18 cellular contexts compared by ENCODE assay signal in genomic region chr7:27123021-27123476, GRCh38. TPM values are rescaled to one million over a fixed set of nuclear protein-coding genes. Genes with fewer than 3 reads are reported as not detected.
DNase-seq lines count a peak whose midpoint lies in the region; ATAC-seq, FAIRE-seq and TF ChIP-seq lines count a peak whose summit lies in the region.
"Had no signal": no experiment of that assay in that cellular context is flagged by ENCODE, and none has a peak within 500 bp of the region (broad histone marks: within the 10 kb centered on the region; RNA-seq: fewer than 3 reads in every experiment).

No MANE protein-coding gene starts in this region.

- peaks cover 0 to 3% of the 10 kb centered on the region in 2 experiments for H3K36me3 ChIP-seq in endothelial cell of umbilical vein (ENCODE audit: control insufficient read depth in 2 of 2, extremely low read depth in 1 of 2, insufficient read depth in 2 of 2, low read length in 2 of 2)
- no peaks in the 10 kb centered on the region for H3K36me3 ChIP-seq in mesendoderm (ENCODE audit: control insufficient read depth, insufficient read depth, low read length)

- no peak overlapping the region for H2AFZ ChIP-seq in endothelial cell of umbilical vein (ENCODE audit: low read depth, low read length)

- WGBS in mesendoderm (ENCODE audit: extremely low coverage, insufficient coverage, low lambda C conversion rate): no CpG with 5 or more reads among the region's 14 CpGs

- TF ChIP-seq CTCF in endothelial cell of umbilical vein (IDR thresholded peaks at IDR 0.05; ENCODE audit: extremely low read depth in 1 of 2, insufficient read depth in 1 of 2, low read depth in 1 of 2, low read length in 2 of 2) (no peak), type B pancreatic cell (conservative IDR thresholded peaks at IDR 0.05) (no peak)

- no peaks in the 10 kb centered on the region for H3K79me1 ChIP-seq in mesendoderm (ENCODE audit: low read length)

- CTCF ChIA-PET in endothelial cell of umbilical vein (lab: Charles Lee): interaction anchor here (0.7 to 9.1 kb wide), 4 partner anchors 16 to 24 kb away, joined by 3 to 70 read pairs (median 3); no protein-coding TSS in a partner anchor

- DNase-seq in DMS53 (lab: John Stamatoyannopoulos, UW) (peak; percentile 54), DMS53 treated with DMSO at 0.1 percent for 48 hours (lab: John Stamatoyannopoulos, UW; ENCODE audit: unreplicated experiment) (no peak), endothelial cell of umbilical vein (ENCODE audit: low read depth, low spot score) (no peak), mesendoderm (peak; percentile 37), type B pancreatic cell (ENCODE audit: extremely low spot score, unreplicated experiment) (no peak)
- DNase-seq in stimulated activated naive CD4-positive, alpha-beta T cell (lab: John Stamatoyannopoulos, UW): no peak
- DNase-seq: 8988T; activated T-cell treated with anti-CD3 and anti-CD28 coated beads, Interleukin-2, amount 50 U/mL, for 1 hour; amniotic stem cell; HFFc6; naive thymus-derived CD8-positive, alpha-beta T cell; NCI-H1417; NCI-H510A; Right ventricle myocardium superior had no signal

- no peaks in the 10 kb centered on the region for H3K27me3 ChIP-seq in endothelial cell of umbilical vein (ENCODE audit: control insufficient read depth in 2 of 2, insufficient read depth in 2 of 2, low read length in 2 of 2)
- H3K27me3 ChIP-seq in mesendoderm (ENCODE audit: insufficient read depth, low read length, poor library complexity): peaks cover 97% of the 10 kb centered on the region

- BruUV-seq in endothelial cell of umbilical vein (replicated peaks; lab: Mats Ljungman, UMichigan): no TSS peak

- H3K4me2 ChIP-seq in endothelial cell of umbilical vein (ENCODE audit: insufficient read depth, low read length) (peak overlapping the region; percentile 92), mesendoderm (ENCODE audit: low read length) (no peak overlapping the region)

- H2BK5ac ChIP-seq in mesendoderm (ENCODE audit: low read length): no peak overlapping the region

- peaks cover 44% of the 10 kb centered on the region for H3K36me3 Mint-ChIP-seq in type B pancreatic cell
- H3K36me3 Mint-ChIP-seq: naive thymus-derived CD8-positive, alpha-beta T cell had no signal

- H3K27ac ChIP-seq in endothelial cell of umbilical vein (ENCODE audit: insufficient read depth, low read depth, low read length): peak overlapping the region; percentile 96
- H3K27ac ChIP-seq in mesendoderm (ENCODE audit: low read depth, low read length): no peak overlapping the region
- H3K27ac ChIP-seq: skin epidermis had no signal

- intact Hi-C loops in endothelial cell of umbilical vein (cut with micrococcal nuclease): no loop called here

- H2BK15ac ChIP-seq in mesendoderm (replicated peaks; ENCODE audit: low read depth): no peak overlapping the region

- H3K4me1 Mint-ChIP-seq in type B pancreatic cell (ENCODE audit: unreplicated experiment): peaks cover 68% of the 10 kb centered on the region
- H3K4me1 Mint-ChIP-seq: IgD-negative memory B cell; naive thymus-derived CD8-positive, alpha-beta T cell had no signal

- peak overlapping the region; percentile 91 for H3K4me3 Mint-ChIP-seq in type B pancreatic cell
- H3K4me3 Mint-ChIP-seq: IgD-negative memory B cell; naive thymus-derived CD8-positive, alpha-beta T cell had no signal

- H3K4me1 ChIP-seq in endothelial cell of umbilical vein (ENCODE audit: control insufficient read depth, extremely low read depth, insufficient read depth, low read length) (peaks cover 85% of the 10 kb centered on the region), mesendoderm (ENCODE audit: control insufficient read depth, low read depth, low read length) (no peaks in the 10 kb centered on the region)

- no peaks in the 10 kb centered on the region for H3K9me1 ChIP-seq in endothelial cell of umbilical vein (replicated peaks; ENCODE audit: control insufficient read depth, extremely low read depth, insufficient read depth, low read length)

- H3K23ac ChIP-seq in mesendoderm (ENCODE audit: low read length): no peak overlapping the region

- H3K9ac ChIP-seq in endothelial cell of umbilical vein (replicated peaks; ENCODE audit: extremely low read depth, insufficient read depth, low read length) (peak overlapping the region; percentile 81), mesendoderm (ENCODE audit: low read length) (no peak overlapping the region)

- H4K20me1 ChIP-seq in endothelial cell of umbilical vein (replicated peaks; ENCODE audit: control insufficient read depth, extremely low read depth, insufficient read depth, low read length): no peaks in the 10 kb centered on the region

- no peak overlapping the region for H3K18ac ChIP-seq in mesendoderm (ENCODE audit: low read length)

- no peak overlapping the region for H3K56ac ChIP-seq in mesendoderm (ENCODE audit: low read length)

- POLR2A ChIA-PET in endothelial cell of umbilical vein (lab: Charles Lee): interaction anchor here (1.2 kb wide), 1 partner anchor 24 kb away, joined by 4 read pairs; no protein-coding TSS in a partner anchor

- H3K4me3 ChIP-seq in endothelial cell of umbilical vein (replicated peaks in 1 of 3; ENCODE audit: insufficient read depth in 1 of 3, low read depth in 1 of 3, low read length in 3 of 3): peak overlapping the region in 2 of 3 experiments; percentile 12 to 68
- H3K4me3 ChIP-seq in mesendoderm (ENCODE audit: low read length): no peak overlapping the region
- H3K4me3 ChIP-seq: skin epidermis had no signal

- no peak overlapping the region for H4K8ac ChIP-seq in mesendoderm (ENCODE audit: low read depth, low read length)

- peak overlapping the region; percentile 99 for H3K27ac Mint-ChIP-seq in type B pancreatic cell
- H3K27ac Mint-ChIP-seq: IgD-negative memory B cell; naive thymus-derived CD8-positive, alpha-beta T cell had no signal

- H3K79me2 ChIP-seq in endothelial cell of umbilical vein (ENCODE audit: control insufficient read depth, insufficient read depth, low read length): peaks cover 68% of the 10 kb centered on the region
- H3K79me2 ChIP-seq in mesendoderm (ENCODE audit: control insufficient read depth, insufficient read depth, low read length): no peaks in the 10 kb centered on the region

- peak; percentile 35 for FAIRE-seq in endothelial cell of umbilical vein (lab: Jason Lieb, UNC)

- no peak overlapping the region for H2BK120ac ChIP-seq in mesendoderm (ENCODE audit: low read depth, low read length)

- no peaks in the 10 kb centered on the region for H3K9me3 Mint-ChIP-seq in type B pancreatic cell
- H3K9me3 Mint-ChIP-seq: HFFc6; IgD-negative memory B cell; naive thymus-derived CD8-positive, alpha-beta T cell had no signal

- dilution Hi-C loops in endothelial cell of umbilical vein (cut with MboI; ENCODE audit: extremely low pct_ligation_motif_present, low sequenced_read_pairs): no loop called here

- TF ChIP-seq POLR2A in endothelial cell of umbilical vein (IDR thresholded peaks at IDR 0.05; ENCODE audit: low read depth, low read length): no peak

- H2AK5ac ChIP-seq in mesendoderm (ENCODE audit: low read length): no peak overlapping the region

- H3K9me3 ChIP-seq in endothelial cell of umbilical vein (replicated peaks; ENCODE audit: control insufficient read depth, insufficient read depth, low read length): no peaks in the 10 kb centered on the region

- ATAC-seq in HG03095 (IDR thresholded peaks at IDR 0.05; ENCODE audit: unreplicated experiment): no peak
- no peak for ATAC-seq in HG02798 (IDR thresholded peaks at IDR 0.05; ENCODE audit: poor library complexity, unreplicated experiment)
- ATAC-seq: naive thymus-derived CD8-positive, alpha-beta T cell had no signal

- no peak overlapping the region for H4K5ac ChIP-seq in mesendoderm (ENCODE audit: low read length)

- H3K27me3 Mint-ChIP-seq in type B pancreatic cell: peaks cover 37% of the 10 kb centered on the region

- no peak overlapping the region for H3K4ac ChIP-seq in mesendoderm (ENCODE audit: low read depth, low read length)

RNA-seq across cellular contexts. Expression of gene HOXA4, which starts 7.5 kb away (rescaled TPM):
- total RNA-seq in endothelial cell of umbilical vein: 7.5 and 8.1 TPM in 2 replicates
- polyA plus RNA-seq in endothelial cell of umbilical vein: 4.9 and 5.8 TPM in 2 replicates
- polyA plus RNA-seq in endothelial cell of umbilical vein (2011; cell fraction: cytosol; rRNA removed): 5.1 and 5.7 TPM in 2 replicates
- 16.7 and 22.7 TPM in 2 replicates for polyA plus RNA-seq in endothelial cell of umbilical vein (2011; cell fraction: nucleus; rRNA removed)
- polyA plus RNA-seq in endothelial cell of umbilical vein (2012): 10.9 and 15.8 TPM in 2 replicates
- 2.7 TPM in 2 replicates for polyA minus RNA-seq in endothelial cell of umbilical vein
- polyA minus RNA-seq in endothelial cell of umbilical vein (2011; cell fraction: cytosol; rRNA and poly(A)+ RNA removed): not detected
- polyA minus RNA-seq in endothelial cell of umbilical vein (2011; cell fraction: nucleus; rRNA and poly(A)+ RNA removed): 6.6 and 7.0 TPM in 2 replicates
- not detected for polyA plus RNA-seq in mesendoderm (2013, experiment 1 of 2)
- not detected for polyA plus RNA-seq in mesendoderm (2013, experiment 2 of 2)
- total RNA-seq in type B pancreatic cell (ENCODE audit: low replicate concordance): 28.5 and 37.6 TPM in 2 replicates
- polyA plus RNA-seq: IgD-negative memory B cell had no signal

RNA-seq across cellular contexts. Expression of gene HOXA5, which starts 20.4 kb away (rescaled TPM):
- total RNA-seq in endothelial cell of umbilical vein: 18.8 and 21.4 TPM in 2 replicates
- 18.6 and 22.1 TPM in 2 replicates for polyA plus RNA-seq in endothelial cell of umbilical vein
- 15.7 and 18.5 TPM in 2 replicates for polyA plus RNA-seq in endothelial cell of umbilical vein (2011; cell fraction: cytosol; rRNA removed)
- polyA plus RNA-seq in endothelial cell of umbilical vein (2011; cell fraction: nucleus; rRNA removed): 29.1 and 32.2 TPM in 2 replicates
- polyA plus RNA-seq in endothelial cell of umbilical vein (2012): 19.5 and 28.4 TPM in 2 replicates
- polyA minus RNA-seq in endothelial cell of umbilical vein: 12.0 and 16.8 TPM in 2 replicates
- 1.3 TPM for polyA minus RNA-seq in endothelial cell of umbilical vein (2011; cell fraction: cytosol; rRNA and poly(A)+ RNA removed)
- 10.0 and 11.6 TPM in 2 replicates for polyA minus RNA-seq in endothelial cell of umbilical vein (2011; cell fraction: nucleus; rRNA and poly(A)+ RNA removed)
- not detected for polyA plus RNA-seq in mesendoderm (2013, experiment 1 of 2)
- not detected for polyA plus RNA-seq in mesendoderm (2013, experiment 2 of 2)
- total RNA-seq in type B pancreatic cell (ENCODE audit: low replicate concordance): 55.0 and 77.7 TPM in 2 replicates
- total RNA-seq: naive thymus-derived CD8-positive, alpha-beta T cell had no signal
- polyA plus RNA-seq: IgD-negative memory B cell; naive thymus-derived CD8-positive, alpha-beta T cell had no signal

RNA-seq across cellular contexts. Expression of gene HOXA2, which starts 20.6 kb away (rescaled TPM):
- total RNA-seq in endothelial cell of umbilical vein (2.2 and 2.3 TPM in 2 replicates), type B pancreatic cell (ENCODE audit: low replicate concordance) (7.7 and 26.8 TPM in 2 replicates)
- polyA plus RNA-seq in endothelial cell of umbilical vein: 1.6 and 1.9 TPM in 2 replicates
- 1.2 and 1.4 TPM in 2 replicates for polyA plus RNA-seq in endothelial cell of umbilical vein (2011; cell fraction: cytosol; rRNA removed)
- polyA plus RNA-seq in endothelial cell of umbilical vein (2011; cell fraction: nucleus; rRNA removed): 4.1 and 4.8 TPM in 2 replicates
- polyA plus RNA-seq in endothelial cell of umbilical vein (2012): 1.1 and 2.0 TPM in 2 replicates
- polyA minus RNA-seq in endothelial cell of umbilical vein: 0.68 and 0.98 TPM in 2 replicates
- polyA minus RNA-seq in endothelial cell of umbilical vein (2011; cell fraction: cytosol; rRNA and poly(A)+ RNA removed): not detected
- 2.5 and 3.0 TPM in 2 replicates for polyA minus RNA-seq in endothelial cell of umbilical vein (2011; cell fraction: nucleus; rRNA and poly(A)+ RNA removed)
- 0.04 TPM for polyA plus RNA-seq in mesendoderm (2013, experiment 1 of 2)
- polyA plus RNA-seq in mesendoderm (2013, experiment 2 of 2): 0.03 TPM
- total RNA-seq: naive thymus-derived CD8-positive, alpha-beta T cell had no signal
- polyA plus RNA-seq: IgD-negative memory B cell; naive thymus-derived CD8-positive, alpha-beta T cell had no signal

RNA-seq across cellular contexts. Expression of gene HOXA6, which starts 24.5 kb away (rescaled TPM):
- total RNA-seq in endothelial cell of umbilical vein (17.9 and 20.7 TPM in 2 replicates), type B pancreatic cell (ENCODE audit: low replicate concordance) (4.2 and 10.9 TPM in 2 replicates)
- 7.8 and 10.0 TPM in 2 replicates for polyA plus RNA-seq in endothelial cell of umbilical vein
- 5.0 and 6.7 TPM in 2 replicates for polyA plus RNA-seq in endothelial cell of umbilical vein (2011; cell fraction: cytosol; rRNA removed)
- 15.6 and 19.9 TPM in 2 replicates for polyA plus RNA-seq in endothelial cell of umbilical vein (2011; cell fraction: nucleus; rRNA removed)
- polyA plus RNA-seq in endothelial cell of umbilical vein (2012): 6.1 and 6.2 TPM in 2 replicates
- 6.1 and 6.7 TPM in 2 replicates for polyA minus RNA-seq in endothelial cell of umbilical vein
- polyA minus RNA-seq in endothelial cell of umbilical vein (2011; cell fraction: cytosol; rRNA and poly(A)+ RNA removed): not detected
- polyA minus RNA-seq in endothelial cell of umbilical vein (2011; cell fraction: nucleus; rRNA and poly(A)+ RNA removed): 8.4 and 18.0 TPM in 2 replicates
- polyA plus RNA-seq in mesendoderm (2013, experiment 1 of 2): not detected
- not detected for polyA plus RNA-seq in mesendoderm (2013, experiment 2 of 2)
- total RNA-seq: naive thymus-derived CD8-positive, alpha-beta T cell; Right ventricle myocardium superior had no signal
- polyA plus RNA-seq: naive thymus-derived CD8-positive, alpha-beta T cell had no signal

RNA-seq across cellular contexts. Expression of gene HOXA1, which starts 27.2 kb away (rescaled TPM):
- 1.5 and 2.4 TPM in 2 replicates for total RNA-seq in endothelial cell of umbilical vein
- 1.2 and 1.5 TPM in 2 replicates for polyA plus RNA-seq in endothelial cell of umbilical vein
- 0.99 and 1.2 TPM in 2 replicates for polyA plus RNA-seq in endothelial cell of umbilical vein (2011; cell fraction: cytosol; rRNA removed)
- polyA plus RNA-seq in endothelial cell of umbilical vein (2011; cell fraction: nucleus; rRNA removed): 1.5 and 1.6 TPM in 2 replicates
- polyA plus RNA-seq in endothelial cell of umbilical vein (2012): 1.4 and 2.3 TPM in 2 replicates
- polyA minus RNA-seq in endothelial cell of umbilical vein: 0.89 and 1.3 TPM in 2 replicates
- polyA minus RNA-seq in endothelial cell of umbilical vein (2011; cell fraction: cytosol; rRNA and poly(A)+ RNA removed): not detected
- 1.1 and 1.3 TPM in 2 replicates for polyA minus RNA-seq in endothelial cell of umbilical vein (2011; cell fraction: nucleus; rRNA and poly(A)+ RNA removed)
- polyA plus RNA-seq in mesendoderm (2013, experiment 1 of 2): 0.56 TPM
- 0.91 TPM for polyA plus RNA-seq in mesendoderm (2013, experiment 2 of 2)
- total RNA-seq in type B pancreatic cell (ENCODE audit: low replicate concordance): 9.5 and 22.0 TPM in 2 replicates

Comparison
In these comparisons a context has a peak if more than half of its experiments do, and no peak if none do; other contexts are left out.
1. DNase-seq: peak in DMS53 (single experiment) and mesendoderm (single experiment); none in DMS53 treated with DMSO at 0.1 percent for 48 hours (single experiment), endothelial cell of umbilical vein (single experiment), type B pancreatic cell (single experiment) and stimulated activated naive CD4-positive, alpha-beta T cell (0 of 6).